In genomic region chr18:49321271-49321670, GRCh38 we compare ENCODE assay signal across 28 cellular contexts.
A peak's percentile ranks its signal among the peaks of the same experiment; 100 is the strongest.
DNase-seq lines count a peak whose midpoint lies in the region; ATAC-seq, FAIRE-seq and TF ChIP-seq lines count a peak whose summit lies in the region.
"Had no signal": no experiment of that assay in that cellular context is flagged by ENCODE, and none has a peak within 500 bp of the region (broad histone marks: within the 10 kb centered on the region; RNA-seq: fewer than 3 reads in every experiment).

No MANE protein-coding gene starts in this region.

- no peaks in the 10 kb centered on the region for H3K9me1 ChIP-seq in endothelial cell of umbilical vein (replicated peaks; ENCODE audit: control insufficient read depth, extremely low read depth, insufficient read depth, low read length)

- H3K9ac ChIP-seq in HCT116 (ENCODE audit: low read length) (no peak overlapping the region), endothelial cell of umbilical vein (replicated peaks; ENCODE audit: extremely low read depth, insufficient read depth, low read length) (peak overlapping the region; percentile 16)

- dilution Hi-C loops in endothelial cell of umbilical vein (cut with MboI; ENCODE audit: extremely low pct_ligation_motif_present, low sequenced_read_pairs): no loop called here

- H3K4me2 ChIP-seq in HCT116 (ENCODE audit: low read length): peak overlapping the region; percentile 52; the same call in 1 of the 2 replicates
- H3K4me2 ChIP-seq in endothelial cell of umbilical vein (ENCODE audit: insufficient read depth, low read length): peak overlapping the region; percentile 88

- H3K9me3 ChIP-seq in HCT116 (ENCODE audit: control insufficient read depth in 1 of 2, insufficient read depth in 1 of 2, low read depth in 1 of 2, low read length in 2 of 2) (no peaks in the 10 kb centered on the region), RWPE2 (ENCODE audit: severe bottlenecking) (no peaks in the 10 kb centered on the region), endothelial cell of umbilical vein (replicated peaks; ENCODE audit: control insufficient read depth, insufficient read depth, low read length) (no peaks in the 10 kb centered on the region)
- H3K9me3 ChIP-seq: colonic mucosa, lower lobe of right lung, prostate gland had no signal

- TF ChIP-seq POLR2A in HCT116 (IDR thresholded peaks at IDR 0.05; ENCODE audit: borderline replicate concordance, extremely low read depth, insufficient read depth, insufficient read length) (no peak), endothelial cell of umbilical vein (IDR thresholded peaks at IDR 0.05; ENCODE audit: low read depth, low read length) (no peak)

- POLR2A ChIA-PET in HCT116 (lab: Charles Lee) (no interaction called here), endothelial cell of umbilical vein (lab: Charles Lee) (no interaction called here)

- no peaks in the 10 kb centered on the region for H3K9me2 ChIP-seq in HCT116 (ENCODE audit: insufficient read depth)

- BruUV-seq in HCT116 (replicated peaks; lab: Mats Ljungman, UMichigan) (no TSS peak), endothelial cell of umbilical vein (replicated peaks; lab: Mats Ljungman, UMichigan) (no TSS peak)

- DNase-seq in HCT116 (ENCODE audit: low read depth, low spot score) (no peak), RWPE2 (ENCODE audit: low spot score) (no peak), endothelial cell of umbilical vein (ENCODE audit: low read depth, low spot score) (no peak), renal cortical epithelial cell (ENCODE audit: low read depth) (peak; percentile 11), C1 segment of cervical spinal cord (lab: John Stamatoyannopoulos, UW) (no peak)
- DNase-seq: activated CD4-positive, alpha-beta T cell treated with anti-CD3 and anti-CD28 coated beads for 36 hours; activated CD8-positive, alpha-beta T cell treated with anti-CD3 and anti-CD28 coated beads for 36 hours; colonic mucosa; DMS79 treated with DMSO at 0.1 percent for 48 hours; effector memory CD4-positive, alpha-beta T cell; foreskin melanocyte; GOT3; lower lobe of right lung; naive thymus-derived CD8-positive, alpha-beta T cell; NCI-H1436; NCI-H2081; NCI-H2227 treated with DMSO at 0.1 percent for 48 hours; NCI-H526; NK-92 treated with Interleukin-12 subunit alpha and Interleukin-12 subunit beta, amount 100 ng/mL, for 24 hours; substantia nigra had no signal

- intact Hi-C loops in HCT116 (cut with micrococcal nuclease): no loop called here
- intact Hi-C loops in endothelial cell of umbilical vein (cut with micrococcal nuclease): no loop called here

- TF ChIP-seq CTCF in HCT116 (IDR thresholded peaks at IDR 0.05 in 2 of 3, conservative IDR thresholded peaks at IDR 0.05 in 1 of 3; ENCODE audit: borderline replicate concordance in 1 of 3, insufficient read depth in 1 of 3, low read depth in 2 of 3, low read length in 2 of 3): no peak
- no peak for TF ChIP-seq CTCF in RWPE2 (IDR thresholded peaks at IDR 0.05; ENCODE audit: poor library complexity, severe bottlenecking)
- TF ChIP-seq CTCF in endothelial cell of umbilical vein (IDR thresholded peaks at IDR 0.05; ENCODE audit: extremely low read depth in 1 of 2, insufficient read depth in 1 of 2, low read depth in 1 of 2, low read length in 2 of 2): no peak

- H3K4me3 ChIP-seq in HCT116 (replicated peaks in 1 of 2; ENCODE audit: low read depth in 1 of 2, low read length in 2 of 2): no peak overlapping the region
- no peak overlapping the region for H3K4me3 ChIP-seq in RWPE2 (ENCODE audit: severe bottlenecking)
- H3K4me3 ChIP-seq in endothelial cell of umbilical vein (replicated peaks in 1 of 3; ENCODE audit: insufficient read depth in 1 of 3, low read depth in 1 of 3, low read length in 3 of 3): peak overlapping the region in 1 of 3 experiments; percentile 11
- H3K4me3 ChIP-seq: cardiac muscle cell, colonic mucosa, lower lobe of right lung, prostate gland had no signal

- CTCF ChIA-PET in HCT116 (lab: Charles Lee): no interaction called here
- CTCF ChIA-PET in endothelial cell of umbilical vein (lab: Charles Lee): interaction anchor here (1.8 kb wide), 1 partner anchor 11 kb away, joined by 4 read pairs; no protein-coding TSS in a partner anchor

- no peak for TF ChIP-seq RAD21 in HCT116 (IDR thresholded peaks at IDR 0.05; ENCODE audit: low read depth)

- no peaks in the 10 kb centered on the region for H3K27me3 ChIP-seq in HCT116 (ENCODE audit: insufficient read depth, low read length)
- no peaks in the 10 kb centered on the region for H3K27me3 ChIP-seq in RWPE2 (ENCODE audit: insufficient read depth, poor library complexity, severe bottlenecking)
- H3K27me3 ChIP-seq in endothelial cell of umbilical vein (ENCODE audit: control insufficient read depth in 2 of 2, insufficient read depth in 2 of 2, low read length in 2 of 2): no peaks in the 10 kb centered on the region
- H3K27me3 ChIP-seq: cardiac muscle cell, colonic mucosa had no signal

- RAD21 ChIA-PET in HCT116 (lab: Charles Lee; ENCODE audit: low non-redundant PET in 1 of 2, low total read pairs in 2 of 2, uncharacterized antibody in 2 of 2, unreplicated experiment in 2 of 2): no interaction called here

- no peaks in the 10 kb centered on the region for H3K36me3 ChIP-seq in HCT116 (ENCODE audit: control insufficient read depth in 1 of 2, insufficient read depth in 2 of 2, low read length in 2 of 2)
- H3K36me3 ChIP-seq in RWPE2 (ENCODE audit: low read depth): no peaks in the 10 kb centered on the region; the same call in 1 of the 2 replicates
- no peaks in the 10 kb centered on the region for H3K36me3 ChIP-seq in endothelial cell of umbilical vein (ENCODE audit: control insufficient read depth in 2 of 2, extremely low read depth in 1 of 2, insufficient read depth in 2 of 2, low read length in 2 of 2)
- H3K36me3 ChIP-seq: cardiac muscle cell, colonic mucosa, lower lobe of right lung, prostate gland had no signal

- peak; percentile 55 for FAIRE-seq in endothelial cell of umbilical vein (lab: Jason Lieb, UNC)

- H4K20me1 ChIP-seq in HCT116 (ENCODE audit: insufficient read depth) (no peaks in the 10 kb centered on the region), endothelial cell of umbilical vein (replicated peaks; ENCODE audit: control insufficient read depth, extremely low read depth, insufficient read depth, low read length) (no peaks in the 10 kb centered on the region)

- no peaks in the 10 kb centered on the region for H3K79me2 ChIP-seq in HCT116 (ENCODE audit: insufficient read depth, low read length)
- H3K79me2 ChIP-seq in endothelial cell of umbilical vein (ENCODE audit: control insufficient read depth, insufficient read depth, low read length): no peaks in the 10 kb centered on the region

- ATAC-seq in HCT116 (no peak), RWPE2 (ENCODE audit: low read depth) (no peak), HG02884 (IDR thresholded peaks at IDR 0.05; ENCODE audit: unreplicated experiment) (no peak), HG03175 (IDR thresholded peaks at IDR 0.05; ENCODE audit: unreplicated experiment) (no peak)
- ATAC-seq: activated CD4-positive, alpha-beta T cell treated with anti-CD3 and anti-CD28 coated beads for 36 hours; activated CD8-positive, alpha-beta T cell treated with anti-CD3 and anti-CD28 coated beads for 36 hours; activated T-helper 17 cell treated with anti-CD3 and anti-CD28 coated beads, Interleukin-2, amount 50 U/mL, for 72 hours; esophagus mucosa; lower lobe of right lung; naive thymus-derived CD8-positive, alpha-beta T cell; Right ventricle myocardium inferior; stimulated activated effector memory CD8-positive, alpha-beta T cell treated with anti-CD3 and anti-CD28 coated beads, Interleukin-12 subunit alpha, Interleukin-12 subunit beta, amount 100 ng/mL, for 72 hours had no signal

- peaks cover 8 to 20% of the 10 kb centered on the region in 2 experiments; a peak in 3 of 4 replicates for H3K4me1 ChIP-seq in HCT116 (ENCODE audit: control insufficient read depth in 1 of 2, insufficient read depth in 2 of 2, low read length in 2 of 2)
- H3K4me1 ChIP-seq in RWPE2 (ENCODE audit: insufficient read depth, poor library complexity, severe bottlenecking): peaks cover 17% of the 10 kb centered on the region
- H3K4me1 ChIP-seq in endothelial cell of umbilical vein (ENCODE audit: control insufficient read depth, extremely low read depth, insufficient read depth, low read length): peaks cover 15% of the 10 kb centered on the region
- H3K4me1 ChIP-seq: colonic mucosa, lower lobe of right lung, prostate gland had no signal

- H3K27ac ChIP-seq in HCT116 (ENCODE audit: low read depth, low read length): no peak overlapping the region; the same call in 1 of the 2 replicates
- H3K27ac ChIP-seq in RWPE2 (ENCODE audit: poor library complexity, severe bottlenecking): peak overlapping the region; percentile 59
- peak overlapping the region; percentile 4 for H3K27ac ChIP-seq in endothelial cell of umbilical vein (ENCODE audit: insufficient read depth, low read depth, low read length)
- H3K27ac ChIP-seq: cardiac muscle cell, colonic mucosa, lower lobe of right lung, prostate gland had no signal

- no peak overlapping the region for H2AFZ ChIP-seq in HCT116 (ENCODE audit: low read depth, low read length, poor library complexity, severe bottlenecking)
- no peak overlapping the region for H2AFZ ChIP-seq in endothelial cell of umbilical vein (ENCODE audit: low read depth, low read length)

TF ChIP-seq in HCT116, 20 proteins besides CTCF, POLR2A, EP300 and RAD21 (continues in another document):
- TF ChIP-seq, protein P1, sequence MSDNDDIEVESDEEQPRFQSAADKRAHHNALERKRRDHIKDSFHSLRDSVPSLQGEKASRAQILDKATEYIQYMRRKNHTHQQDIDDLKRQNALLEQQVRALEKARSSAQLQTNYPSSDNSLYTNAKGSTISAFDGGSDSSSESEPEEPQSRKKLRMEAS (IDR thresholded peaks at IDR 0.05): no peak
- no peak for TF ChIP-seq SRF (IDR thresholded peaks at IDR 0.05; ENCODE audit: low read depth)
- TF ChIP-seq TCF7L2 (IDR thresholded peaks at IDR 0.05; ENCODE audit: borderline replicate concordance, extremely low read depth, insufficient read depth, insufficient read length): no peak
- TF ChIP-seq EZH2phosphoT487 (IDR thresholded peaks at IDR 0.05; ENCODE audit: borderline replicate concordance): no peak
- TF ChIP-seq CEBPB (IDR thresholded peaks at IDR 0.05; ENCODE audit: low read depth): no peak
- TF ChIP-seq SIN3A (IDR thresholded peaks at IDR 0.05; ENCODE audit: low read depth): no peak

TF ChIP-seq in endothelial cell of umbilical vein, 7 proteins besides CTCF, POLR2A, EP300 and RAD21 (continues in another document):
- TF ChIP-seq JUN (IDR thresholded peaks at IDR 0.05; ENCODE audit: borderline replicate concordance, insufficient read depth, insufficient read length, low read depth) (no peak), EZH2 (IDR thresholded peaks at IDR 0.05; ENCODE audit: borderline replicate concordance, low read depth, low read length, severe bottlenecking) (no peak), POLR2AphosphoS5 (IDR thresholded peaks at IDR 0.05; ENCODE audit: insufficient read depth, low read depth, low read length) (no peak), GATA2 (IDR thresholded peaks at IDR 0.05; ENCODE audit: insufficient read depth, insufficient read length, low read depth, low read length) (no peak)
- TF ChIP-seq, protein P1 (IDR thresholded peaks at IDR 0.05; ENCODE audit: insufficient read depth, insufficient read length): no peak
